In the genomic region with DNA sequence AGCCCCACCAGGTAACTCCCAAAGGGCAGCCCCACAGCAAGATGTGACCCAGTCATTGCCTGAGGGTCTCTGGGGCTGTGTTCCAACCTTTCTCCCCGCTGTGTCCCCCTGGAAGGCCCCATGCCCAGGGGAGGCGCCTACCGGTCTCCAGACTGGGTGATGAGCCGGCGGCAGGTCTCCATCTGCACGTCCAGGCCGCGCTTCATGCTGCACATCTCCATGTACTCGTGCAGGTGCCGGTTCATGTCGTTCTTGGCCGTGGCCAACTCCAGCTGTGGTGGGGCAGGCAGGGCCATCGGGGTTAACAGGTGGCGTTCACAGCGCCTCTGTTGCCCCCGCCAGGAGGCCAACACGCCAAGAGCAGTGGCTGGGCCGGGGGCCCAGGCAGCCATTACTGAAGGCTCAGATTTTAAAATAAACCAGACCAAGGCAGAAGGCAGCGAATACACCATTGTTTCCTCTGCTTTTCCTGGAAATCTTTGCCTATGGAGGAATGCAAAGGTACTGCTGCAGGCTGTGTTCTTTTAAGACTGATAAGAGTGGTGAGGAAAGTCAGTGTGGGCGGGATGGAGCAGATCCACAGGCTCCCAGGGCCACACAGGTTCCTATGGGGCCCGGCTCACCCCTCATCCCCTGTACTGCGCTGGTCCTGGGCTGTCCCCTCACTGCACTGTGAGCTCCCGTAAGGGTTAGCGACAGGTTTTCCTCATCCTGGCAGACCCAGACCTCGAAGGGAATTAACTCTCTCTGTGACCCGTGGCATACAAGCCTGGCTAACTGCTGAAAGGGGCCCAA, we compare ENCODE assay signal across 11 cellular contexts. TPM values are rescaled to one million over a fixed set of nuclear protein-coding genes. Genes with fewer than 3 reads are reported as not detected.
DNase-seq lines count a peak whose midpoint lies in the region; ATAC-seq and TF ChIP-seq lines count a peak whose summit lies in the region.
"Had no signal": no experiment of that assay in that cellular context is flagged by ENCODE, and none has a peak within 500 bp of the region (broad histone marks: within the 10 kb centered on the region; RNA-seq: fewer than 3 reads in every experiment).

No MANE protein-coding gene starts in this region.

- H3K9me3 Mint-ChIP-seq in naive thymus-derived CD4-positive, alpha-beta T cell: no peaks in the 10 kb centered on the region

- no peaks in the 10 kb centered on the region for H3K9me3 ChIP-seq in heart left ventricle
- no peaks in the 10 kb centered on the region for H3K9me3 ChIP-seq in colonic mucosa
- H3K9me3 ChIP-seq in naive thymus-derived CD4-positive, alpha-beta T cell (ENCODE audit: control insufficient read depth in 2 of 3, low read length in 3 of 3): no peaks in the 10 kb centered on the region
- no peaks in the 10 kb centered on the region for H3K9me3 ChIP-seq in uterus
- H3K9me3 ChIP-seq in HAP-1: no peaks in the 10 kb centered on the region
- H3K9me3 ChIP-seq: SK-N-SH had no signal

- no peak for DNase-seq in heart left ventricle
- DNase-seq in left ventricle myocardium superior: no peak
- DNase-seq in colonic mucosa: no peak
- no peak for DNase-seq in naive thymus-derived CD4-positive, alpha-beta T cell
- DNase-seq in uterus: no peak
- DNase-seq in occipital lobe (lab: John Stamatoyannopoulos, UW): no peak
- no peak for DNase-seq in NCI-H2171 treated with DMSO at 0.1 percent for 48 hours (lab: John Stamatoyannopoulos, UW)
- DNase-seq in HAP-1 (ENCODE audit: low spot score in 2 of 2): no peak
- DNase-seq: activated T-cell treated with anti-CD3 and anti-CD28 coated beads, Interleukin-2, amount 50 U/mL, for 48 hours; SK-N-SH; stimulated activated CD4-positive, alpha-beta T cell treated with anti-CD3 and anti-CD28 coated beads, Interleukin-4, amount 100 ng/mL, for 1 hour had no signal

- peak overlapping the region in 11 of 12 donors; percentile 72 to 90 (median 77) for H3K27ac ChIP-seq in heart left ventricle
- H3K27ac ChIP-seq in colonic mucosa: peak overlapping the region; percentile 73
- peak overlapping the region; percentile 9 for H3K27ac ChIP-seq in naive thymus-derived CD4-positive, alpha-beta T cell (ENCODE audit: low read depth, low read length)
- peak overlapping the region; percentile 81 to 84 for H3K27ac ChIP-seq in uterus

- H3K9ac ChIP-seq in colonic mucosa (ENCODE audit: low read depth in 2 of 2, low read length in 2 of 2): peak overlapping the region; percentile 12 to 89
- H3K9ac ChIP-seq: SK-N-SH had no signal

- intact Hi-C loops in heart left ventricle (cut with DNase I) (no loop called here), left ventricle myocardium superior (cut with micrococcal nuclease) (no loop called here), colonic mucosa (cut with DNase I) (no loop called here), uterus (cut with DNase I; ENCODE audit: low total_unique reads) (no loop called here)
- intact Hi-C loops in naive thymus-derived CD4-positive, alpha-beta T cell (cut with micrococcal nuclease): loop anchor here in 1 of 2 donors (2.0 kb wide), 1 partner anchor 15 kb away; the partner anchor contains the start of gene IFFO1

- H3K27ac Mint-ChIP-seq in naive thymus-derived CD4-positive, alpha-beta T cell: peak overlapping the region; percentile 65 to 95 (median 90)

- TF ChIP-seq POLR2A in heart left ventricle (IDR thresholded peaks at IDR 0.05) (no peak), uterus (IDR thresholded peaks at IDR 0.05) (no peak)

- H3K4me1 Mint-ChIP-seq in naive thymus-derived CD4-positive, alpha-beta T cell: peaks cover 26 to 56% (median 44%) of the 10 kb centered on the region in 7 donors

- TF ChIP-seq CTCF in heart left ventricle (IDR thresholded peaks at IDR 0.05) (no peak), colonic mucosa (IDR thresholded peaks at IDR 0.05) (no peak), uterus (IDR thresholded peaks at IDR 0.05) (no peak)

- H3K36me3 Mint-ChIP-seq in naive thymus-derived CD4-positive, alpha-beta T cell: peaks cover 10 to 25% (median 17%) of the 10 kb centered on the region in 5 donors

- ATAC-seq in heart left ventricle (no peak), left ventricle myocardium superior (no peak)
- no peak for ATAC-seq in naive thymus-derived CD4-positive, alpha-beta T cell

- CTCF ChIA-PET in naive thymus-derived CD4-positive, alpha-beta T cell (lab: Charles Lee): interaction anchor here (2.2 to 7.1 kb wide), 2 partner anchors 71 to 116 kb away, joined by 6 to 106 read pairs; partner anchors contain the start of gene VAMP1

- in situ Hi-C loops in HAP-1 (cut with MboI; ENCODE audit: low sequenced_read_pairs): no loop called here

- H3K36me3 ChIP-seq in heart left ventricle (peaks cover 0 to 89% (median 77%) of the 10 kb centered on the region in 9 donors), colonic mucosa (peaks cover 15% of the 10 kb centered on the region), uterus (no peaks in the 10 kb centered on the region), HAP-1 (replicated peaks) (peaks cover 71% of the 10 kb centered on the region)
- H3K36me3 ChIP-seq in naive thymus-derived CD4-positive, alpha-beta T cell (ENCODE audit: control insufficient read depth in 2 of 3, insufficient read depth in 3 of 3, low read length in 3 of 3): peaks cover 15 to 52% (median 16%) of the 10 kb centered on the region in 3 experiments

- peaks cover 3 to 62% (median 39%) of the 10 kb centered on the region in 12 donors for H3K4me1 ChIP-seq in heart left ventricle
- H3K4me1 ChIP-seq in colonic mucosa: peaks cover 33% of the 10 kb centered on the region
- peaks cover 12 to 22% of the 10 kb centered on the region in 2 donors for H3K4me1 ChIP-seq in naive thymus-derived CD4-positive, alpha-beta T cell (ENCODE audit: control insufficient read depth in 2 of 2, insufficient read depth in 2 of 2, low read length in 2 of 2)
- peaks cover 3 to 13% of the 10 kb centered on the region in 2 donors for H3K4me1 ChIP-seq in uterus
- peaks cover under 1% of the 10 kb centered on the region for H3K4me1 ChIP-seq in HAP-1

- no peaks in the 10 kb centered on the region for H3K27me3 Mint-ChIP-seq in naive thymus-derived CD4-positive, alpha-beta T cell

- H3K4me3 Mint-ChIP-seq in naive thymus-derived CD4-positive, alpha-beta T cell: peak overlapping the region in 8 of 10 donors; percentile 7 to 83 (median 53)

- H3K27me3 ChIP-seq in heart left ventricle: no peaks in the 10 kb centered on the region
- no peaks in the 10 kb centered on the region for H3K27me3 ChIP-seq in colonic mucosa
- H3K27me3 ChIP-seq in naive thymus-derived CD4-positive, alpha-beta T cell (ENCODE audit: control insufficient read depth in 2 of 2, insufficient read depth in 2 of 2, low read length in 2 of 2): no peaks in the 10 kb centered on the region
- H3K27me3 ChIP-seq in uterus: no peaks in the 10 kb centered on the region
- H3K27me3 ChIP-seq in HAP-1 (ENCODE audit: low read depth): no peaks in the 10 kb centered on the region

- POLR2A ChIA-PET in naive thymus-derived CD4-positive, alpha-beta T cell (lab: Charles Lee): interaction anchor here (0.9 to 2.2 kb wide), 4 partner anchors 11 to 207 kb away, joined by 3 to 9 read pairs (median 4); partner anchors contain the start of gene MRPL51

- H3K4me3 ChIP-seq in heart left ventricle (no peak overlapping the region), colonic mucosa (no peak overlapping the region), uterus (no peak overlapping the region), HAP-1 (no peak overlapping the region)
- no peak overlapping the region for H3K4me3 ChIP-seq in naive thymus-derived CD4-positive, alpha-beta T cell (ENCODE audit: low read length)

- WGBS in heart left ventricle, 4 donors: 80 to 86% (median 84%) methylated on average over 24 to 26 of the region's 26 CpGs

RNA-seq across cellular contexts. Expression of gene GAPDH, which starts 7.3 kb away (rescaled TPM):
- total RNA-seq in heart left ventricle: 1,000 to 10,000 TPM; 3,379 to 7,430 (median 4,887) TPM
- 1,000 to 10,000 TPM; 4,589 to 6,374 TPM for polyA plus RNA-seq in heart left ventricle
- total RNA-seq in left ventricle myocardium superior: 4,526 TPM
- 1,000 to 10,000 TPM; 3,442 to 3,768 TPM for total RNA-seq in colonic mucosa
- 1,000 to 10,000 TPM in 1 of 5 experiments, 100 to 1,000 TPM in 4; 330 to 4,503 (median 379) TPM for total RNA-seq in naive thymus-derived CD4-positive, alpha-beta T cell
- 1,000 to 10,000 TPM; 1,202 to 1,413 TPM for polyA plus RNA-seq in naive thymus-derived CD4-positive, alpha-beta T cell
- total RNA-seq in uterus: 1,000 to 10,000 TPM in 2 of 4 donors, 100 to 1,000 TPM in 2; 962 to 1,122 (median 1,020) TPM
- 1,311 TPM for total RNA-seq in occipital lobe

RNA-seq across cellular contexts. Expression of gene IFFO1, which starts 14.3 kb away (rescaled TPM):
- total RNA-seq in heart left ventricle (10 to 100 TPM; 13.2 to 27.5 (median 15.0) TPM), left ventricle myocardium superior (14.9 TPM), colonic mucosa (1 to 10 TPM; 2.5 to 4.1 TPM), uterus (10 to 100 TPM; 17.1 to 50.6 (median 32.8) TPM), occipital lobe (4.4 TPM)
- polyA plus RNA-seq in heart left ventricle: 10 to 100 TPM; 10.3 to 15.4 TPM
- total RNA-seq in naive thymus-derived CD4-positive, alpha-beta T cell: 10 to 100 TPM; 28.2 to 55.9 (median 45.9) TPM
- 10 to 100 TPM in 1 of 2 donors, 1 to 10 TPM in 1; 5.4 to 11.4 TPM for polyA plus RNA-seq in naive thymus-derived CD4-positive, alpha-beta T cell

RNA-seq across cellular contexts. Expression of gene NOP2, which starts 26.5 kb away (rescaled TPM):
- total RNA-seq in heart left ventricle (10 to 100 TPM; 12.9 to 23.8 (median 16.5) TPM), left ventricle myocardium superior (16.1 TPM), colonic mucosa (10 to 100 TPM; 19.1 to 39.6 TPM), uterus (10 to 100 TPM in 2 of 4 donors, 1 to 10 TPM in 2; 4.1 to 47.6 (median 10.1) TPM), occipital lobe (10.8 TPM)
- 10 to 100 TPM; 15.4 to 30.1 TPM for polyA plus RNA-seq in heart left ventricle
- 100 to 1,000 TPM in 1 of 5 experiments, 10 to 100 TPM in 4; 74.4 to 102 (median 87.6) TPM for total RNA-seq in naive thymus-derived CD4-positive, alpha-beta T cell
- 10 to 100 TPM; 24.2 to 53.7 TPM for polyA plus RNA-seq in naive thymus-derived CD4-positive, alpha-beta T cell

RNA-seq across cellular contexts. Expression of gene NCAPD2, which starts 47.7 kb away (rescaled TPM):
- 10 to 100 TPM in 8 of 9 donors, 1 to 10 TPM in 1; 8.4 to 22.4 (median 11.3) TPM for total RNA-seq in heart left ventricle
- polyA plus RNA-seq in heart left ventricle: 1 to 10 TPM; 3.3 to 8.1 TPM
- 13.1 TPM for total RNA-seq in left ventricle myocardium superior
- 10 to 100 TPM; 35.9 to 94.1 TPM for total RNA-seq in colonic mucosa
- total RNA-seq in naive thymus-derived CD4-positive, alpha-beta T cell: 100 to 1,000 TPM in 1 of 5 experiments, 10 to 100 TPM in 4; 30.3 to 121 (median 38.4) TPM
- 10 to 100 TPM; 24.4 to 46.7 TPM for polyA plus RNA-seq in naive thymus-derived CD4-positive, alpha-beta T cell
- 100 to 1,000 TPM in 1 of 4 donors, 10 to 100 TPM in 2, 1 to 10 TPM in 1; 2.8 to 145 (median 19.3) TPM for total RNA-seq in uterus
- 9.0 TPM for total RNA-seq in occipital lobe

RNA-seq across cellular contexts. Expression of gene MRPL51, which starts 48.5 kb away (rescaled TPM):
- total RNA-seq in heart left ventricle (100 to 1,000 TPM in 8 of 9 donors, 10 to 100 TPM in 1; 95.6 to 300 (median 228) TPM), left ventricle myocardium superior (275 TPM), colonic mucosa (100 to 1,000 TPM; 132 to 220 TPM), uterus (10 to 100 TPM; 14.1 to 83.7 (median 36.4) TPM), occipital lobe (36.5 TPM)
- 100 to 1,000 TPM; 164 to 210 TPM for polyA plus RNA-seq in heart left ventricle
- 100 to 1,000 TPM in 1 of 5 experiments, 10 to 100 TPM in 4; 22.5 to 208 (median 80.9) TPM for total RNA-seq in naive thymus-derived CD4-positive, alpha-beta T cell
- 100 to 1,000 TPM; 204 to 220 TPM for polyA plus RNA-seq in naive thymus-derived CD4-positive, alpha-beta T cell

Comparison
In these comparisons a context has a peak if more than half of its experiments do, and no peak if none do; other contexts are left out.
1. H3K27ac ChIP-seq: peak in every context shown above with its lines; median percentile 82 in uterus; 77 in heart left ventricle; 73 in colonic mucosa; 9 in naive thymus-derived CD4-positive, alpha-beta T cell.